ENCODE assay signal across 14 cellular contexts in the genomic region with DNA sequence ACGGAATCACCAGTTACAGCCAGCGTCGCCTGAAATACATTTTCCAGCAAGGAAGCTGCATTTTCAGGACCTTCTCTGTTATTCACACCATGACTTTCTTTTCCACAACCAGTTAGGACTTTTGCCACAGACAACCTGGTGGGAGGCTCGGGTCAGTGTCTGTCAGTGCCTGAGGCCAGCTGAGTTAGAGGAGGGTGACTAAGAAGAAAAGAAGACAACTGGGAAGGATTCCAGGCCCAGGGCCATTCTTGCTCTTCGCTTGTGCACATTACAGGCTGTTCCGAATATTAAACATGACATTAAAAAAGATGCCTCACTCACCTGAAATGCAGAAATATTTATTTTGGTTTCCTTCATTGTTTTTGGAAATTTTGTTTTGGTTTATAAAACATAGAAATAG. TPM values are rescaled to one million over a fixed set of nuclear protein-coding genes. Genes with fewer than 3 reads are reported as not detected.
DNase-seq lines count a peak whose midpoint lies in the region; FAIRE-seq and TF ChIP-seq lines count a peak whose summit lies in the region.
"Had no signal": no experiment of that assay in that cellular context is flagged by ENCODE, and none has a peak within 500 bp of the region (broad histone marks: within the 10 kb centered on the region; RNA-seq: fewer than 3 reads in every experiment).

No MANE protein-coding gene starts in this region.

- H3K27ac ChIP-seq in left ventricle myocardium inferior (replicated peaks) = peak overlapping the region; percentile 82
- peak overlapping the region; percentile 54 for H3K27ac ChIP-seq in smooth muscle cell (ENCODE audit: low read depth)

- H4K20me1 ChIP-seq in smooth muscle cell (ENCODE audit: low read depth) = no peaks in the 10 kb centered on the region

- DNase-seq in M059J (ENCODE audit: low read depth) (peak; percentile 85), bronchial epithelial cell (ENCODE audit: low read depth) (peak; percentile 70), left ventricle myocardium inferior (no peak), smooth muscle cell (lab: John Stamatoyannopoulos, UW; ENCODE audit: unreplicated experiment) (no peak), GOT3 (lab: John Stamatoyannopoulos, UW) (no peak), RKO (ENCODE audit: low spot score) (no peak), 8988T (no peak), middle frontal gyrus (ENCODE audit: extremely low spot score, low spot score) (no peak)
- DNase-seq: activated CD4-positive, alpha-beta T cell treated with anti-CD3 and anti-CD28 coated beads, Interleukin-2, amount 10 ng/mL, durations not matched to agents 7 days and 5 days; CD4-positive, alpha-beta memory T cell; NCI-H1092 treated with DMSO at 0.1 percent for 48 hours; retina had no signal

- intact Hi-C loops in left ventricle myocardium inferior (cut with micrococcal nuclease) = no loop called here

- H3F3A ChIP-seq in smooth muscle cell (ENCODE audit: low read depth) = peaks cover 15% of the 10 kb centered on the region

- H3K4me1 ChIP-seq in left ventricle myocardium inferior (peaks cover 67% of the 10 kb centered on the region), smooth muscle cell (ENCODE audit: low read depth) (peaks cover 5% of the 10 kb centered on the region)
- H3K4me1 ChIP-seq: body of pancreas had no signal

- H3K36me3 ChIP-seq in bronchial epithelial cell (ENCODE audit: control insufficient read depth, insufficient read depth, low read length) (peaks cover under 1% of the 10 kb centered on the region), left ventricle myocardium inferior (peaks cover 47% of the 10 kb centered on the region), smooth muscle cell (ENCODE audit: low read depth) (no peaks in the 10 kb centered on the region)

- no peak for TF ChIP-seq CTCF in bronchial epithelial cell (IDR thresholded peaks at IDR 0.05; ENCODE audit: insufficient read depth, low read length, severe bottlenecking)
- TF ChIP-seq CTCF in left ventricle myocardium inferior (IDR thresholded peaks at IDR 0.05; ENCODE audit: borderline replicate concordance) = no peak
- TF ChIP-seq CTCF in smooth muscle cell (IDR thresholded peaks at IDR 0.05; ENCODE audit: borderline replicate concordance, insufficient read depth, poor library complexity, severe bottlenecking) = no peak

- WGBS in smooth muscle cell (ENCODE audit: low lambda C conversion rate) = 13% methylated on average over 6 of the region's 6 CpGs

- H3K9ac ChIP-seq in smooth muscle cell (ENCODE audit: low read depth) = no peak overlapping the region

- H3K4me3 ChIP-seq in bronchial epithelial cell (ENCODE audit: low read depth, low read length) (no peak overlapping the region), left ventricle myocardium inferior (no peak overlapping the region), smooth muscle cell (no peak overlapping the region)
- H3K4me3 ChIP-seq: body of pancreas had no signal

- H3K27me3 ChIP-seq in bronchial epithelial cell (ENCODE audit: control insufficient read depth, insufficient read depth, low read length) (no peaks in the 10 kb centered on the region), left ventricle myocardium inferior (ENCODE audit: low read depth) (no peaks in the 10 kb centered on the region), smooth muscle cell (ENCODE audit: low read depth) (no peaks in the 10 kb centered on the region)
- H3K27me3 ChIP-seq: body of pancreas had no signal

- no peaks in the 10 kb centered on the region for H3K79me2 ChIP-seq in smooth muscle cell (ENCODE audit: low read depth)

- no peak overlapping the region for H2AFZ ChIP-seq in smooth muscle cell (ENCODE audit: low read depth)

- no peak for FAIRE-seq in bronchial epithelial cell (lab: Jason Lieb, UNC)
- FAIRE-seq: endometrium had no signal

- H3K9me3 ChIP-seq in left ventricle myocardium inferior (replicated peaks) = no peaks in the 10 kb centered on the region
- no peaks in the 10 kb centered on the region for H3K9me3 ChIP-seq in smooth muscle cell (replicated peaks; ENCODE audit: low read depth)
- H3K9me3 ChIP-seq: body of pancreas had no signal

- peak overlapping the region; percentile 50 for H3K4me2 ChIP-seq in smooth muscle cell

RNA-seq across cellular contexts. Expression of a gene that starts 21.4 kb away (rescaled TPM):
- total RNA-seq in M059J (2014; rRNA removed; shearing (Covaris generic)) = 64.1 and 83.3 TPM in 2 replicates
- total RNA-seq in bronchial epithelial cell (1.9 and 2.1 TPM in 2 replicates), left ventricle myocardium inferior (1.8 TPM), smooth muscle cell (12.9 and 18.4 TPM in 2 replicates)
- polyA plus RNA-seq in smooth muscle cell = 9.1 and 12.2 TPM in 2 replicates

Comparison
In these comparisons a context has a peak if more than half of its experiments do, and no peak if none do; other contexts are left out.
1. DNase-seq: peak in M059J (single experiment) and bronchial epithelial cell (single experiment); none in left ventricle myocardium inferior (single experiment), smooth muscle cell (single experiment), GOT3 (single experiment), RKO (single experiment), 8988T (single experiment) and middle frontal gyrus (single experiment).